ENCODE assay signal across 8 cellular contexts in the genomic region with DNA sequence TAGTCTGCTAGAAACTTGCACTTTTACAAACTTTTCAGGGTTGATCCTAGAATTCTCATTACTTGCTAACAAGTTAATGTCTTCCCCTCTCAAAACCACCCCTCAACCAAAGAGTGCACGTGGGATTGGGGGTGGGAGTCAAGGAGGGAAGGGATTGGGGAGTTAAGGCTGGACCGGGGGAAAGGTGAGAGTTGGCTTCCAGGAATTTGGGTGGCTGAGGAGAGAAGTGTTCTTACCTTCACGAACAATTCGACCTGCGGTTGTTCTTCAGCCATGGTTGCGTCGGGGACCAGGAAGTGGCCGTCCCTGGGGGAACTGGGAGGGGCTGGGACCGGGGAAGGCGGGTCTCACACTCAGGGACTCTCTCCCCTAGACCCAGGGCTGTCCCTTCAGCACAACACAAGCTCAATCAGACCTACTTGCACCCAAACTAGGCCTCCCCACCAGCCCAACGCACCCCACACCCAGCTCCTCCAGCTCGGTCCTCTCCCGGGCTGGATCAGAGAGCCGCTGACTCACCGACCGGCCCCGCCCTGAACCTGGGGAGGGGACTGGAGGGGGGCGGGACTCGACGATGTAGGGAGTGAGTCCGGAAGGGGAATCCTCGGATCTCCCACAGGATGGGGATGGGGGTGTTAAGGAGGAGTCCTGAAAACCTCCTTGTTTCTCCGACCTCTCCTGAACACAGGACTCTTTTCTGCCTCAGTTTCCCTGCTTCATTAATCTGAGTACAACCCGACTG. TPM values are rescaled to one million over a fixed set of nuclear protein-coding genes. Genes with fewer than 3 reads are reported as not detected.
A peak's percentile ranks its signal among the peaks of the same experiment; 100 is the strongest.
DNase-seq lines count a peak whose midpoint lies in the region; ATAC-seq and TF ChIP-seq lines count a peak whose summit lies in the region.

TSS of gene CLIC1 (minus strand) at position 505 of the 742 bp plus-strand sequence. CDS start at position 275, 230 bp downstream.

- BruUV-seq in A673 (replicated peaks; lab: Mats Ljungman, UMichigan): TSS peak; percentile 52

- POLR2A ChIA-PET in A673 (lab: Charles Lee; ENCODE audit: low non-redundant PET): interaction anchor here (0.5 to 0.7 kb wide), 2 partner anchors 91 to 1053 kb away, joined by 3 read pairs; partner anchors contain the start of gene HSPA1B

- 0 to 1% methylated on average over 24 of the region's 24 CpGs for WGBS in sigmoid colon, 2 donors

- H3K27ac ChIP-seq in A673 (ENCODE audit: low read depth, low read length, poor library complexity, severe bottlenecking) (peak within 1 kb of the TSS; percentile 95), sigmoid colon (peak within 1 kb of the TSS; percentile 92 to 98 (median 94))

- no peak for TF ChIP-seq CTCF in A673 (conservative IDR thresholded peaks at IDR 0.05; ENCODE audit: low read depth, low read length)
- no peak for TF ChIP-seq CTCF in astrocyte of the cerebellum (IDR thresholded peaks at IDR 0.05; ENCODE audit: low read depth, low read length, missing control alignments)
- no peak for TF ChIP-seq CTCF in sigmoid colon (IDR thresholded peaks at IDR 0.05)

- CTCF ChIA-PET in A673 (lab: Charles Lee): interaction anchor here (1.5 kb wide), 1 partner anchor 55 kb away, joined by 4 read pairs; no protein-coding TSS in a partner anchor

- H3K36me3 ChIP-seq in A673 (ENCODE audit: insufficient read depth, low read length, poor library complexity, severe bottlenecking) (peaks cover 32% of the 10 kb centered on the region), sigmoid colon (peaks cover 23 to 30% (median 27%) of the 10 kb centered on the region in 4 donors)

- H3K27me3 ChIP-seq in A673 (replicated peaks; ENCODE audit: insufficient read depth, low read depth, low read length, poor library complexity) (no peaks in the 10 kb centered on the region), sigmoid colon (no peaks in the 10 kb centered on the region)

- TF ChIP-seq POLR2A in sigmoid colon (IDR thresholded peaks at IDR 0.05): peak; percentile 88 to 97

- no peak for TF ChIP-seq EP300 in sigmoid colon (IDR thresholded peaks at IDR 0.05)

- in situ Hi-C loops in astrocyte of the cerebellum (cut with HindIII; ENCODE audit: low sequenced_read_pairs): no loop called here

- ATAC-seq in GM19043 (IDR thresholded peaks at IDR 0.05; ENCODE audit: low read depth, unreplicated experiment) (peak; percentile 33), HG02981 (IDR thresholded peaks at IDR 0.05; ENCODE audit: unreplicated experiment) (no peak)

- H3K9me3 ChIP-seq in A673 (ENCODE audit: low read depth, low read length, poor library complexity, severe bottlenecking): no peaks in the 10 kb centered on the region
- H3K9me3 ChIP-seq in sigmoid colon: no peaks in the 10 kb centered on the region

- intact Hi-C loops in A673 (cut with micrococcal nuclease; ENCODE audit: unreplicated experiment): loop anchor here (5.0 to 10.0 kb wide), 2 partner anchors 56 to 191 kb away; partner anchors contain the start of genes ATP6V1G2, DDX39B and NFKBIL1
- intact Hi-C loops in sigmoid colon (cut with DNase I): no loop called here

- DNase-seq in A673 (ENCODE audit: low spot score) (peak; percentile 93), NCI-H1436 treated with DMSO at 0.1 percent for 48 hours (lab: John Stamatoyannopoulos, UW) (peak; percentile 63), T1000 (lab: John Stamatoyannopoulos, UW) (peak; percentile 58), astrocyte of the cerebellum (ENCODE audit: low read depth) (peak; percentile 28), hepatic stellate cell (ENCODE audit: low spot score) (peak; percentile 93), sigmoid colon (peak; percentile 95)

- peaks cover 43% of the 10 kb centered on the region for H3K4me1 ChIP-seq in A673 (ENCODE audit: insufficient read depth, low read length, poor library complexity, severe bottlenecking)
- H3K4me1 ChIP-seq in sigmoid colon: peaks cover 0 to 49% (median 40%) of the 10 kb centered on the region in 4 donors

- H3K4me3 ChIP-seq in A673 (ENCODE audit: low read depth, low read length, poor library complexity, severe bottlenecking) (peak within 1 kb of the TSS; percentile 77), astrocyte of the cerebellum (ENCODE audit: low read depth, low read length) (peak within 1 kb of the TSS; percentile 99), sigmoid colon (peak within 1 kb of the TSS; percentile 64 to 76 (median 73))

RNA-seq across cellular contexts. Expression of gene CLIC1, which starts in this region (rescaled TPM):
- total RNA-seq in A673 (2021) (371 and 431 TPM in 2 replicates), sigmoid colon (100 to 1,000 TPM; 172 to 251 (median 214) TPM)
- 100 to 1,000 TPM; 623 to 668 (median 634) TPM for polyA plus RNA-seq in sigmoid colon

Comparison
In these comparisons a context has a peak if more than half of its experiments do, and no peak if none do; other contexts are left out.
1. DNase-seq: peak in every context shown above with its lines; median percentile 95 in sigmoid colon; 93 in A673; 93 in hepatic stellate cell; 63 in NCI-H1436 treated with DMSO at 0.1 percent for 48 hours; 58 in T1000; 28 in astrocyte of the cerebellum.